26 cellular contexts compared by ENCODE assay signal in genomic region chr15:64566102-64566501, GRCh38.
DNase-seq lines count a peak whose midpoint lies in the region; ATAC-seq, FAIRE-seq and TF ChIP-seq lines count a peak whose summit lies in the region.
"Had no signal": no experiment of that assay in that cellular context is flagged by ENCODE, and none has a peak within 500 bp of the region (broad histone marks: within the 10 kb centered on the region; RNA-seq: fewer than 3 reads in every experiment).

No MANE protein-coding gene starts in this region.

- no peaks in the 10 kb centered on the region for H3K9me3 ChIP-seq in HepG2 (ENCODE audit: low read length)
- H3K9me3 ChIP-seq: testis, uterus had no signal

- in situ Hi-C loops in HepG2 (cut with HindIII; ENCODE audit: extremely low pct_ligation_motif_present, low pct_unique_long_range_greater_than_20kb): no loop called here

- 100% methylated on average over 2 of the region's 2 CpGs for WGBS in HepG2 (ENCODE audit: low lambda C conversion rate)

- TF ChIP-seq EP300 in Ishikawa (IDR thresholded peaks at IDR 0.05; ENCODE audit: borderline replicate concordance): no peak
- no peak for TF ChIP-seq EP300 in HepG2 (IDR thresholded peaks at IDR 0.05; ENCODE audit: low read depth in 2 of 2, low read length in 2 of 2)
- TF ChIP-seq EP300 in HepG2 (CRISPR knock-in tag; IDR thresholded peaks at IDR 0.05; ENCODE audit: borderline replicate concordance): no peak

- TF ChIP-seq CTCF in activated CD8-positive, alpha-beta T cell treated with anti-CD3 and anti-CD28 coated beads for 36 hours (IDR thresholded peaks at IDR 0.05): no peak
- TF ChIP-seq CTCF in HepG2 (CRISPR knock-in tag; IDR thresholded peaks at IDR 0.05): no peak

- H3K9me3 Mint-ChIP-seq in activated CD8-positive, alpha-beta T cell treated with anti-CD3 and anti-CD28 coated beads for 36 hours: no peaks in the 10 kb centered on the region
- no peaks in the 10 kb centered on the region for H3K9me3 Mint-ChIP-seq in activated CD8-positive, alpha-beta T cell treated with anti-CD3 and anti-CD28 coated beads, Interleukin-2, amount 10 ng/mL, durations not matched to agents 7 days and 5 days (ENCODE audit: insufficient read depth)
- no peaks in the 10 kb centered on the region for H3K9me3 Mint-ChIP-seq in activated naive CD8-positive, alpha-beta T cell treated with anti-CD3 and anti-CD28 coated beads, Interleukin-2, amount 50 U/mL, for 24 hours
- no peaks in the 10 kb centered on the region for H3K9me3 Mint-ChIP-seq in stimulated activated memory B cell treated with anti-CD40 and anti-IgM and Interleukin-4, amounts not matched to agents 10 μg/mL and 1 μg/mL and 100 μg/mL, for 72 hours
- H3K9me3 Mint-ChIP-seq in immature natural killer cell: no peaks in the 10 kb centered on the region

- H3K4me1 ChIP-seq in HepG2 (ENCODE audit: insufficient read depth, low read length): peaks cover 30% of the 10 kb centered on the region
- H3K4me1 ChIP-seq: uterus had no signal

- BruUV-seq in HepG2 (replicated peaks; lab: Mats Ljungman, UMichigan): no TSS peak

- no peak for TF ChIP-seq RAD21 in Ishikawa (IDR thresholded peaks at IDR 0.05; ENCODE audit: low read depth)
- TF ChIP-seq RAD21 in HepG2 (CRISPR knock-in tag; IDR thresholded peaks at IDR 0.05): no peak

- no peak overlapping the region for H3K4me3 ChIP-seq in HepG2 (replicated peaks in 1 of 3; ENCODE audit: insufficient read depth in 1 of 3, low read depth in 2 of 3, low read length in 3 of 3)
- H3K4me3 ChIP-seq: dorsolateral prefrontal cortex, testis, uterus had no signal

- no peak for TF ChIP-seq POLR2A in HepG2 (IDR thresholded peaks at IDR 0.05; ENCODE audit: insufficient read depth in 1 of 2, low read depth in 2 of 2, low read length in 2 of 2)

- no peak for DNase-seq in activated CD8-positive, alpha-beta T cell treated with anti-CD3 and anti-CD28 coated beads for 36 hours
- DNase-seq in activated CD8-positive, alpha-beta T cell treated with anti-CD3 and anti-CD28 coated beads, Interleukin-2, amount 10 ng/mL, durations not matched to agents 7 days and 5 days: no peak
- no peak for DNase-seq in activated naive CD8-positive, alpha-beta T cell treated with anti-CD3 and anti-CD28 coated beads, Interleukin-2, amount 50 U/mL, for 24 hours
- DNase-seq in immature natural killer cell (no peak), NCI-H345 (lab: John Stamatoyannopoulos, UW) (no peak), HepG2 (ENCODE audit: low spot score) (no peak)
- DNase-seq: activated CD4-positive, alpha-beta T cell treated with anti-CD3 and anti-CD28 coated beads for 48 hours; central memory CD4-positive, alpha-beta T cell; DMS153; dorsolateral prefrontal cortex; hippocampal formation; mesenchymal stem cell; MM.1S; NCI-H1417 treated with DMSO at 0.1 percent for 48 hours; NCI-H2107; NCI-H446; stimulated activated naive CD8-positive, alpha-beta T cell treated with anti-CD3 and anti-CD28 coated beads, Interleukin-15, Interleukin-2, amounts not matched to agents 100 U/mL and 50 U/mL, for 24 hours; T-helper 1 cell; testis; uterus had no signal

- ATAC-seq in activated CD8-positive, alpha-beta T cell treated with anti-CD3 and anti-CD28 coated beads for 36 hours: peak; percentile 25
- no peak for ATAC-seq in activated CD8-positive, alpha-beta T cell treated with anti-CD3 and anti-CD28 coated beads, Interleukin-2, amount 10 ng/mL, durations not matched to agents 7 days and 5 days
- ATAC-seq in activated naive CD8-positive, alpha-beta T cell treated with anti-CD3 and anti-CD28 coated beads, Interleukin-2, amount 50 U/mL, for 24 hours: peak; percentile 33
- ATAC-seq in stimulated activated memory B cell treated with anti-CD40 and anti-IgM and Interleukin-4, amounts not matched to agents 10 μg/mL and 1 μg/mL and 100 μg/mL, for 72 hours: no peak
- no peak for ATAC-seq in HepG2
- ATAC-seq: stimulated activated naive CD8-positive, alpha-beta T cell treated with anti-CD3 and anti-CD28 coated beads, Interleukin-15, Interleukin-2, amounts not matched to agents 100 U/mL and 50 U/mL, for 24 hours had no signal

- no peaks in the 10 kb centered on the region for H3K27me3 Mint-ChIP-seq in activated CD8-positive, alpha-beta T cell treated with anti-CD3 and anti-CD28 coated beads for 36 hours
- no peaks in the 10 kb centered on the region for H3K27me3 Mint-ChIP-seq in activated CD8-positive, alpha-beta T cell treated with anti-CD3 and anti-CD28 coated beads, Interleukin-2, amount 10 ng/mL, durations not matched to agents 7 days and 5 days (ENCODE audit: low read depth)
- no peaks in the 10 kb centered on the region for H3K27me3 Mint-ChIP-seq in activated naive CD8-positive, alpha-beta T cell treated with anti-CD3 and anti-CD28 coated beads, Interleukin-2, amount 50 U/mL, for 24 hours
- no peaks in the 10 kb centered on the region for H3K27me3 Mint-ChIP-seq in stimulated activated memory B cell treated with anti-CD40 and anti-IgM and Interleukin-4, amounts not matched to agents 10 μg/mL and 1 μg/mL and 100 μg/mL, for 72 hours
- H3K27me3 Mint-ChIP-seq in immature natural killer cell (ENCODE audit: low read depth in 3 of 3): peaks cover 0 to 1% (median 0%) of the 10 kb centered on the region in 3 donors

- POLR2A ChIA-PET in activated CD8-positive, alpha-beta T cell treated with anti-CD3 and anti-CD28 coated beads for 36 hours (lab: Charles Lee): interaction anchor here (1.0 to 1.4 kb wide), 2 partner anchors 15 to 178 kb away, joined by 3 to 4 read pairs; partner anchors contain the start of gene TRIP4
- POLR2A ChIA-PET in activated CD8-positive, alpha-beta T cell treated with anti-CD3 and anti-CD28 coated beads, Interleukin-2, amount 10 ng/mL, durations not matched to agents 7 days and 5 days (lab: Charles Lee): no interaction called here
- POLR2A ChIA-PET in HepG2 (lab: Yijun Ruan, JAX): no interaction called here

- FAIRE-seq in HepG2 (lab: Jason Lieb, UNC): no peak
- FAIRE-seq: A204.1, astrocyte, frontal cortex, TTC549 had no signal

- CTCF ChIA-PET in activated CD8-positive, alpha-beta T cell treated with anti-CD3 and anti-CD28 coated beads for 36 hours (lab: Charles Lee): interaction anchor here (1.0 to 1.5 kb wide), 3 partner anchors 9 to 139 kb away, joined by 3 to 4 read pairs (median 3); no protein-coding TSS in a partner anchor
- CTCF ChIA-PET in activated CD8-positive, alpha-beta T cell treated with anti-CD3 and anti-CD28 coated beads, Interleukin-2, amount 10 ng/mL, durations not matched to agents 7 days and 5 days (lab: Charles Lee): no interaction called here
- CTCF ChIA-PET in HepG2 (lab: Yijun Ruan, JAX; ENCODE audit: low intra/inter-chr PET ratio, low total read pairs): no interaction called here

- intact Hi-C loops in activated CD8-positive, alpha-beta T cell treated with anti-CD3 and anti-CD28 coated beads for 36 hours (cut with micrococcal nuclease): no loop called here
- intact Hi-C loops in HepG2 (cut with micrococcal nuclease; ENCODE audit: unreplicated experiment): no loop called here

- H4K20me1 ChIP-seq in HepG2 (ENCODE audit: insufficient read depth, low read length): no peaks in the 10 kb centered on the region

- H3K27ac ChIP-seq in HepG2 (ENCODE audit: extremely low read length, insufficient read depth, low read length): no peak overlapping the region
- H3K27ac ChIP-seq: testis, uterus had no signal

- peaks cover 52% of the 10 kb centered on the region for H3K4me1 Mint-ChIP-seq in activated CD8-positive, alpha-beta T cell treated with anti-CD3 and anti-CD28 coated beads for 36 hours (ENCODE audit: low read depth)
- H3K4me1 Mint-ChIP-seq in activated CD8-positive, alpha-beta T cell treated with anti-CD3 and anti-CD28 coated beads, Interleukin-2, amount 10 ng/mL, durations not matched to agents 7 days and 5 days (ENCODE audit: low read depth): peaks cover 30% of the 10 kb centered on the region
- H3K4me1 Mint-ChIP-seq in activated naive CD8-positive, alpha-beta T cell treated with anti-CD3 and anti-CD28 coated beads, Interleukin-2, amount 50 U/mL, for 24 hours: peaks cover 59% of the 10 kb centered on the region
- peaks cover 64% of the 10 kb centered on the region for H3K4me1 Mint-ChIP-seq in stimulated activated memory B cell treated with anti-CD40 and anti-IgM and Interleukin-4, amounts not matched to agents 10 μg/mL and 1 μg/mL and 100 μg/mL, for 72 hours
- H3K4me1 Mint-ChIP-seq in immature natural killer cell: peaks cover 27 to 57% of the 10 kb centered on the region in 2 donors

- peaks cover 0 to 3% of the 10 kb centered on the region in 2 experiments; a peak in 1 of 5 replicates for H3K36me3 ChIP-seq in HepG2 (replicated peaks in 1 of 2; ENCODE audit: control insufficient read depth in 1 of 2, insufficient read depth in 2 of 2, low read length in 2 of 2)
- H3K36me3 ChIP-seq: uterus had no signal

- peaks cover 18% of the 10 kb centered on the region for H3K79me2 ChIP-seq in HepG2 (ENCODE audit: insufficient read depth, low read length)

- H3K9ac ChIP-seq in HepG2 (ENCODE audit: insufficient read depth, low read depth, low read length): no peak overlapping the region

- no peak overlapping the region for H3K27ac Mint-ChIP-seq in activated CD8-positive, alpha-beta T cell treated with anti-CD3 and anti-CD28 coated beads for 36 hours
- no peak overlapping the region for H3K27ac Mint-ChIP-seq in activated CD8-positive, alpha-beta T cell treated with anti-CD3 and anti-CD28 coated beads, Interleukin-2, amount 10 ng/mL, durations not matched to agents 7 days and 5 days
- H3K27ac Mint-ChIP-seq in activated naive CD8-positive, alpha-beta T cell treated with anti-CD3 and anti-CD28 coated beads, Interleukin-2, amount 50 U/mL, for 24 hours: peak overlapping the region; percentile 43
- peak overlapping the region; percentile 81 for H3K27ac Mint-ChIP-seq in stimulated activated memory B cell treated with anti-CD40 and anti-IgM and Interleukin-4, amounts not matched to agents 10 μg/mL and 1 μg/mL and 100 μg/mL, for 72 hours
- peak overlapping the region in 1 of 6 donors; percentile 5 for H3K27ac Mint-ChIP-seq in immature natural killer cell

- H3K4me3 Mint-ChIP-seq in activated CD8-positive, alpha-beta T cell treated with anti-CD3 and anti-CD28 coated beads for 36 hours: no peak overlapping the region
- H3K4me3 Mint-ChIP-seq in activated CD8-positive, alpha-beta T cell treated with anti-CD3 and anti-CD28 coated beads, Interleukin-2, amount 10 ng/mL, durations not matched to agents 7 days and 5 days: no peak overlapping the region
- H3K4me3 Mint-ChIP-seq in activated naive CD8-positive, alpha-beta T cell treated with anti-CD3 and anti-CD28 coated beads, Interleukin-2, amount 50 U/mL, for 24 hours: no peak overlapping the region
- H3K4me3 Mint-ChIP-seq in stimulated activated memory B cell treated with anti-CD40 and anti-IgM and Interleukin-4, amounts not matched to agents 10 μg/mL and 1 μg/mL and 100 μg/mL, for 72 hours: no peak overlapping the region
- H3K4me3 Mint-ChIP-seq in immature natural killer cell: no peak overlapping the region

- no peak overlapping the region for H2AFZ ChIP-seq in HepG2 (ENCODE audit: low read length)

- H3K27me3 ChIP-seq in HepG2 (ENCODE audit: control insufficient read depth in 1 of 2, insufficient read depth in 2 of 2, low read length in 2 of 2): no peaks in the 10 kb centered on the region
- H3K27me3 ChIP-seq: dorsolateral prefrontal cortex, testis, uterus had no signal

- H3K4me2 ChIP-seq in HepG2 (ENCODE audit: low read depth, low read length): no peak overlapping the region

- H3K36me3 Mint-ChIP-seq in activated CD8-positive, alpha-beta T cell treated with anti-CD3 and anti-CD28 coated beads for 36 hours (ENCODE audit: low read depth): peaks cover 26% of the 10 kb centered on the region
- H3K36me3 Mint-ChIP-seq in activated CD8-positive, alpha-beta T cell treated with anti-CD3 and anti-CD28 coated beads, Interleukin-2, amount 10 ng/mL, durations not matched to agents 7 days and 5 days (ENCODE audit: low read depth): peaks cover 25% of the 10 kb centered on the region
- H3K36me3 Mint-ChIP-seq in activated naive CD8-positive, alpha-beta T cell treated with anti-CD3 and anti-CD28 coated beads, Interleukin-2, amount 50 U/mL, for 24 hours (ENCODE audit: low read depth): peaks cover 11% of the 10 kb centered on the region
- H3K36me3 Mint-ChIP-seq in stimulated activated memory B cell treated with anti-CD40 and anti-IgM and Interleukin-4, amounts not matched to agents 10 μg/mL and 1 μg/mL and 100 μg/mL, for 72 hours: peaks cover 11% of the 10 kb centered on the region
- H3K36me3 Mint-ChIP-seq in immature natural killer cell: peaks cover 4 to 6% (median 5%) of the 10 kb centered on the region in 3 donors

Comparison
In these comparisons a context has a peak if more than half of its experiments do, and no peak if none do; other contexts are left out.
1. ATAC-seq: peak in activated CD8-positive, alpha-beta T cell treated with anti-CD3 and anti-CD28 coated beads for 36 hours (single experiment) and activated naive CD8-positive, alpha-beta T cell treated with anti-CD3 and anti-CD28 coated beads, Interleukin-2, amount 50 U/mL, for 24 hours (single experiment); none in activated CD8-positive, alpha-beta T cell treated with anti-CD3 and anti-CD28 coated beads, Interleukin-2, amount 10 ng/mL, durations not matched to agents 7 days and 5 days (single experiment), stimulated activated memory B cell treated with anti-CD40 and anti-IgM and Interleukin-4, amounts not matched to agents 10 μg/mL and 1 μg/mL and 100 μg/mL, for 72 hours (single experiment) and HepG2 (single experiment).
2. H3K27ac Mint-ChIP-seq: peak in activated naive CD8-positive, alpha-beta T cell treated with anti-CD3 and anti-CD28 coated beads, Interleukin-2, amount 50 U/mL, for 24 hours (single experiment) and stimulated activated memory B cell treated with anti-CD40 and anti-IgM and Interleukin-4, amounts not matched to agents 10 μg/mL and 1 μg/mL and 100 μg/mL, for 72 hours (single experiment); none in activated CD8-positive, alpha-beta T cell treated with anti-CD3 and anti-CD28 coated beads for 36 hours (single experiment) and activated CD8-positive, alpha-beta T cell treated with anti-CD3 and anti-CD28 coated beads, Interleukin-2, amount 10 ng/mL, durations not matched to agents 7 days and 5 days (single experiment).